11 cellular contexts compared by ENCODE assay signal in the genomic region with DNA sequence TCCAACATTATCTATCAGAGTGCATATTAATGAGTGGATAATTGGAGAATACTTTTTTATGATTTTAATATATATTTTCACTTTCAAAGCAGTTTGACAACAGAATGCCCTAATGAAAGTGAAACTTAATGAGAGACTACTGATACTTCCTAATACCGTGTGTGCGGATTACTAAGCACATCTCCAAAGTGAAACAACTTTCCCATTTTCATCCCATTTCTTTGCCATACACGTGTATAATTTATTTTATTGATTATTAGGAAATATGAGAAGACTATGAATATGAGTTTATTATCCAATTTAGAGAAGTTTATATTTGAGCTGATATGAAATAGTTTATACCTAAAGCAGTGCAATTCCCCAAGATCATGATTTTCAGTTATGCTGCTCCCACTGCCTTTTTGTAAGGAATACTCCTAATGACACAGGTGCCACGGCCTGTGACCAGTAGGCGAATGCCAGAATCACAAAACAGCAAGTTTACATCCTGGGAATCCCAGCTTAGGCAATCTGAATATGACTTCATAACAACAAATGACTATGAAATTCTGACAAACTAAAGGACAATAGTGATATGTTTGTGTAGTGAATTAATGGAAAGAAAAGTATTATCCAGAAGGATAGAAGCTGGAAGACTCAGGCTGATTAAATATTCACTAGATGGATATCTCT.
A peak's percentile ranks its signal among the peaks of the same experiment; 100 is the strongest.
DNase-seq lines count a peak whose midpoint lies in the region; ATAC-seq and TF ChIP-seq lines count a peak whose summit lies in the region.
"Had no signal": no experiment of that assay in that cellular context is flagged by ENCODE, and none has a peak within 500 bp of the region (broad histone marks: within the 10 kb centered on the region; RNA-seq: fewer than 3 reads in every experiment).

No MANE protein-coding gene starts in this region.

- H3K4me3 ChIP-seq in PC-3 (ENCODE audit: low read length), result peak overlapping the region; percentile 9; the same call in 1 of the 2 replicates
- no peak overlapping the region for H3K4me3 ChIP-seq in fibroblast of mammary gland (ENCODE audit: control insufficient read depth, low read depth, low read length)
- peak overlapping the region; percentile 30 for H3K4me3 ChIP-seq in rectal smooth muscle tissue (ENCODE audit: low read length)
- H3K4me3 ChIP-seq in mucosa of descending colon, result no peak overlapping the region

- no peak for DNase-seq in PC-3
- peak; percentile 42 for DNase-seq in fibroblast of mammary gland (ENCODE audit: low read depth)
- no peak for DNase-seq in epidermal melanocyte (ENCODE audit: insufficient read length, low spot score)
- no peak for DNase-seq in ecto neural progenitor cell (ENCODE audit: low spot score)
- DNase-seq in mucosa of descending colon, result no peak
- DNase-seq: endodermal cell; NCI-H1092 treated with DMSO at 0.1 percent for 48 hours; stimulated activated CD4-positive, alpha-beta T cell treated with anti-CD3 and anti-CD28 coated beads, Interleukin-2, amount 100 ng/mL, for 48 hours had no signal

- no peak for TF ChIP-seq CTCF in PC-3 (conservative IDR thresholded peaks at IDR 0.05; ENCODE audit: low read depth, low read length)
- TF ChIP-seq CTCF in fibroblast of mammary gland (conservative IDR thresholded peaks at IDR 0.05; ENCODE audit: control insufficient read depth, insufficient read depth, low read depth, low read length), result no peak
- no peak for TF ChIP-seq CTCF in mucosa of descending colon (IDR thresholded peaks at IDR 0.05)

- 0 out of 2 replicates have a peak overlapping the region, but pooled peaks have one; percentile 3 for H3K9ac ChIP-seq in PC-3 (ENCODE audit: low read length)
- no peak overlapping the region for H3K9ac ChIP-seq in rectal smooth muscle tissue (ENCODE audit: low read length)

- peak overlapping the region; percentile 37 for H3K4me2 ChIP-seq in PC-3 (ENCODE audit: low read length)

- CTCF ChIA-PET in PC-3 (lab: Charles Lee), result interaction anchor here (0.6 kb wide), 2 partner anchors 159 to 349 kb away, joined by 5 to 11 read pairs; no protein-coding TSS in a partner anchor

- H3K36me3 ChIP-seq in PC-3 (ENCODE audit: low read depth, low read length) (no peaks in the 10 kb centered on the region), rectal smooth muscle tissue (ENCODE audit: control insufficient read depth, insufficient read depth, low read length) (no peaks in the 10 kb centered on the region), mucosa of descending colon (ENCODE audit: low read depth) (no peaks in the 10 kb centered on the region)

- H3F3A ChIP-seq in PC-3 (ENCODE audit: low read length, unreplicated experiment), result no peaks in the 10 kb centered on the region

- ATAC-seq in GM18519 (IDR thresholded peaks at IDR 0.05; ENCODE audit: low FRiP score, unreplicated experiment) (peak; percentile 67), PC-3 (0 out of 2 replicates have a peak, but pooled peaks have one; percentile 29), HG02571 (IDR thresholded peaks at IDR 0.05; ENCODE audit: unreplicated experiment) (no peak), mucosa of descending colon (no peak)

- POLR2A ChIA-PET in PC-3 (lab: Charles Lee; ENCODE audit: unreplicated experiment), result no interaction called here

- peak overlapping the region; percentile 51; the same call in 1 of the 2 replicates for H2AFZ ChIP-seq in PC-3 (ENCODE audit: low read length)

- BruUV-seq in PC-3 (replicated peaks; lab: Mats Ljungman, UMichigan), result no TSS peak

- no peaks in the 10 kb centered on the region for H4K20me1 ChIP-seq in PC-3 (ENCODE audit: low read length)

- H3K9me3 ChIP-seq in PC-3 (ENCODE audit: low read length) (no peaks in the 10 kb centered on the region), mucosa of descending colon (no peaks in the 10 kb centered on the region)

- no peaks in the 10 kb centered on the region for H3K27me3 ChIP-seq in PC-3 (ENCODE audit: low read length)
- H3K27me3 ChIP-seq in rectal smooth muscle tissue (ENCODE audit: control insufficient read depth, insufficient read depth, low read length), result no peaks in the 10 kb centered on the region

- H3K27ac ChIP-seq in PC-3 (ENCODE audit: low read length) (no peak overlapping the region), rectal smooth muscle tissue (ENCODE audit: low read depth, low read length) (peak overlapping the region; percentile 72)

- H3K9me2 ChIP-seq in PC-3 (replicated peaks; ENCODE audit: low read length), result no peaks in the 10 kb centered on the region

- H3K4me1 ChIP-seq in PC-3 (ENCODE audit: insufficient read depth, low read length) (no peaks in the 10 kb centered on the region; the same call in 1 of the 2 replicates), rectal smooth muscle tissue (ENCODE audit: control insufficient read depth, insufficient read depth, low read length) (peaks cover 20% of the 10 kb centered on the region), mucosa of descending colon (ENCODE audit: low read depth) (no peaks in the 10 kb centered on the region)

- intact Hi-C loops in PC-3 (cut with micrococcal nuclease) (no loop called here), mucosa of descending colon (cut with DNase I, micrococcal nuclease) (no loop called here)

- H3K79me2 ChIP-seq in PC-3 (ENCODE audit: low read length), result no peaks in the 10 kb centered on the region

Comparison
In these comparisons a context has a peak if more than half of its experiments do, and no peak if none do; other contexts are left out.
1. ATAC-seq: peak in GM18519 (single experiment) and PC-3 (single experiment); none in HG02571 (single experiment) and mucosa of descending colon (single experiment).
2. H3K4me3 ChIP-seq: peak in PC-3 (single experiment) and rectal smooth muscle tissue (single experiment); none in fibroblast of mammary gland (single experiment) and mucosa of descending colon (single experiment).